ENCODE assay signal across 8 cellular contexts in the genomic region with DNA sequence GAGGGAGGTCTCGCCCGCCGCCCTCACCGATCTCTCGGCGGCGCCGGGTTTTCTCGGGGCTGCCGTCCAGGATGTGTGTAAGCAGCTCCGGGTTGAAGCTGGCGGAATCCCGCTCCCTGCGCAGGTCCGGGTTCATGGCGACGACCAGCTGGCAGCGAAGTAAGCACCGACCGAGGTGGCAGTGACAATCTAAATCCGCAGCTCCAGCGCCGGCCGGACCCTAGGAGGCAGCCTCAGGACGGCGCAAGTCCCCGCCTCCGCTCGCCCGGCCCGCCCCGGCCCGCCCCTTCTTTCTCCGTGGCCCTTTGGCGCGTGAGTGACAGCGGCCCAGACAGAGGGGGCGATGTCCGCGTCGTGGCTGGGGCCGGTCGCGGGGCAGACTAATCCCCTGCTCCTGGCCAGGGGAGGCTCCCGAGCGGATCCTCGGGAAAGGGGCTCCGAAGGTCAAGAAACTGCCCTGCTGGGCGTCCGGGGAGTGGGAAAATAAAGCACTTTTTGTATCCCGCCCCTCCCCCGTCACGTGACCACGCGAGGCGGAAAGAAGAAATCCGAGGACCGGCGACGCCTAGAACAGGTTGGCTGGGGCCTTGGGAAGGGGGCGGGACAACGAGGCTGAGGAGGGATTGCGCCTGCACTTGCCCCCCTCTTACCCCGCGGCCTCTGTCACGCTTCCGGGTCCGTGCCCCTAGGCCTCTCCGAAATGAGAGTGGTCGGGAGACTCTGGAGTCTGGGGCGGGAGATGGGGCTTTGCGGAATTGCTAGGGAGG. TPM values are rescaled to one million over a fixed set of nuclear protein-coding genes. Genes with fewer than 3 reads are reported as not detected.
DNase-seq lines count a peak whose midpoint lies in the region; ATAC-seq, FAIRE-seq and TF ChIP-seq lines count a peak whose summit lies in the region.

A gene (minus strand): TSS at position 229 of the 767 bp plus-strand sequence. CDS start 93 bp downstream, at position 136.
A gene with protein sequence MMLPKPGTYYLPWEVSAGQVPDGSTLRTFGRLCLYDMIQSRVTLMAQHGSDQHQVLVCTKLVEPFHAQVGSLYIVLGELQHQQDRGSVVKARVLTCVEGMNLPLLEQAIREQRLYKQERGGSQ (plus strand): TSS at position 303 of the 767 bp plus-strand sequence. CDS start 6,953 bp downstream, outside the sequence.

- no peaks in the 10 kb centered on the region for H3K27me3 Mint-ChIP-seq in activated T-cell treated with anti-CD3 and anti-CD28 coated beads, Interleukin-2, amount 50 U/mL, for 72 hours (ENCODE audit: low read depth)

- DNase-seq in DMS79 treated with DMSO at 0.1 percent for 48 hours (lab: John Stamatoyannopoulos, UW) = peak; percentile 88
- peak; percentile 92 for DNase-seq in RCC 7860 (ENCODE audit: low spot score)
- peak; percentile 95 to 98 for DNase-seq in activated T-cell treated with anti-CD3 and anti-CD28 coated beads, Interleukin-2, amount 50 U/mL, for 72 hours
- peak; percentile 99 for DNase-seq in esophagus muscularis mucosa (ENCODE audit: extremely low spot score)
- peak; percentile 99 for DNase-seq in myocyte (ENCODE audit: low read depth)
- DNase-seq in stimulated activated CD8-positive, alpha-beta memory T cell treated with anti-CD3 and anti-CD28 coated beads, Interleukin-7, amount 100 ng/mL, for 48 hours (ENCODE audit: extremely low read depth in 1 of 2, low read depth in 1 of 2) = peak; percentile 93 to 96

- no peaks in the 10 kb centered on the region for H3K9me3 Mint-ChIP-seq in activated T-cell treated with anti-CD3 and anti-CD28 coated beads, Interleukin-2, amount 50 U/mL, for 72 hours

- peaks cover 46% of the 10 kb centered on the region for H3K4me1 Mint-ChIP-seq in activated T-cell treated with anti-CD3 and anti-CD28 coated beads, Interleukin-2, amount 50 U/mL, for 72 hours (ENCODE audit: low read depth)

- TF ChIP-seq EP300 in esophagus muscularis mucosa (IDR thresholded peaks at IDR 0.05) = no peak

- H3K27ac ChIP-seq in KOPT-K1 (ENCODE audit: low read depth, low read length, poor library complexity, severe bottlenecking) (peak within 1 kb of the TSS; percentile 93), esophagus muscularis mucosa (replicated peaks in 1 of 4) (peak within 1 kb of the TSS; percentile 92 to 99 (median 97))

- peak; percentile 79 for FAIRE-seq in RCC 7860 (lab: Jason Lieb, UNC)

- peak within 1 kb of the TSS; percentile 72 to 98 (median 88) for H3K4me3 ChIP-seq in esophagus muscularis mucosa

- H3K4me1 ChIP-seq in esophagus muscularis mucosa = peaks cover 39 to 55% (median 46%) of the 10 kb centered on the region in 4 donors

- peak within 1 kb of the TSS; percentile 99 for H3K4me3 Mint-ChIP-seq in activated T-cell treated with anti-CD3 and anti-CD28 coated beads, Interleukin-2, amount 50 U/mL, for 72 hours

- TF ChIP-seq CTCF in esophagus muscularis mucosa (IDR thresholded peaks at IDR 0.05) = peak; percentile 7 to 40 (median 22)

- intact Hi-C loops in esophagus muscularis mucosa (cut with DNase I) = loop anchor here (5.0 kb wide), 1 partner anchor 72 kb away; no protein-coding TSS in a partner anchor

- peak within 1 kb of the TSS; percentile 99 for H3K27ac Mint-ChIP-seq in activated T-cell treated with anti-CD3 and anti-CD28 coated beads, Interleukin-2, amount 50 U/mL, for 72 hours

- peak; percentile 80 for TF ChIP-seq POLR2A in esophagus muscularis mucosa (IDR thresholded peaks at IDR 0.05; ENCODE audit: low read depth)

- H3K36me3 ChIP-seq in KOPT-K1 (ENCODE audit: insufficient read depth, low read length) (peaks cover 12% of the 10 kb centered on the region), esophagus muscularis mucosa (peaks cover 0 to 6% (median 0%) of the 10 kb centered on the region in 4 donors)

- WGBS in esophagus muscularis mucosa = 1% methylated on average over 36 of the region's 72 CpGs

- peak; percentile 91 for ATAC-seq in GM21737 (IDR thresholded peaks at IDR 0.05; ENCODE audit: unreplicated experiment)
- peak; percentile 95 to 96 for ATAC-seq in activated T-cell treated with anti-CD3 and anti-CD28 coated beads, Interleukin-2, amount 50 U/mL, for 72 hours (replicated peaks in 1 of 2)

- peaks cover 3 to 6% of the 10 kb centered on the region in 2 donors for H3K36me3 Mint-ChIP-seq in activated T-cell treated with anti-CD3 and anti-CD28 coated beads, Interleukin-2, amount 50 U/mL, for 72 hours (ENCODE audit: insufficient read depth in 2 of 2)

- H3K27me3 ChIP-seq in esophagus muscularis mucosa = no peaks in the 10 kb centered on the region

- H3K9me3 ChIP-seq in KOPT-K1 (ENCODE audit: insufficient read depth, low read length, poor library complexity, severe bottlenecking) (no peaks in the 10 kb centered on the region), esophagus muscularis mucosa (no peaks in the 10 kb centered on the region)

RNA-seq across cellular contexts. Expression of the first gene that starts in this region (rescaled TPM):
- total RNA-seq in activated T-cell treated with anti-CD3 and anti-CD28 coated beads, Interleukin-2, amount 50 U/mL, for 72 hours = 10 to 100 TPM; 28.2 to 28.6 TPM
- total RNA-seq in esophagus muscularis mucosa = 10 to 100 TPM; 45.3 to 57.4 (median 48.9) TPM
- 41.5 and 42.3 TPM in 2 replicates for total RNA-seq in myocyte
- 27.4 TPM for polyA plus RNA-seq in myocyte (2012)

RNA-seq across cellular contexts. Expression of the second gene that starts in this region (rescaled TPM):
- 10 to 100 TPM; 18.2 to 21.8 TPM for total RNA-seq in activated T-cell treated with anti-CD3 and anti-CD28 coated beads, Interleukin-2, amount 50 U/mL, for 72 hours
- total RNA-seq in esophagus muscularis mucosa (10 to 100 TPM in 3 of 4 donors, 1 to 10 TPM in 1; 4.6 to 11.3 (median 10.7) TPM), myocyte (16.7 and 18.3 TPM in 2 replicates)
- 31.3 TPM for polyA plus RNA-seq in myocyte (2012)

Comparison
In these comparisons a context has a peak if more than half of its experiments do, and no peak if none do; other contexts are left out.
1. Peak in every context shown above with its lines: DNase-seq, ATAC-seq, H3K4me3 ChIP-seq and H3K27ac ChIP-seq.